Comparison of ENCODE assay signal across 9 cellular contexts in genomic region chr22:36493690-36494110, GRCh38. TPM values are rescaled to one million over a fixed set of nuclear protein-coding genes. Genes with fewer than 3 reads are reported as not detected.
DNase-seq lines count a peak whose midpoint lies in the region; ATAC-seq and TF ChIP-seq lines count a peak whose summit lies in the region.
"Had no signal": no experiment of that assay in that cellular context is flagged by ENCODE, and none has a peak within 500 bp of the region (broad histone marks: within the 10 kb centered on the region; RNA-seq: fewer than 3 reads in every experiment).

No MANE protein-coding gene starts in this region.

- H3K4me1 ChIP-seq in gastroesophageal sphincter = no peaks in the 10 kb centered on the region
- peaks cover 4% of the 10 kb centered on the region for H3K4me1 ChIP-seq in upper lobe of right lung

- H3K4me3 ChIP-seq in gastroesophageal sphincter (no peak overlapping the region), upper lobe of right lung (no peak overlapping the region)

- H3K27ac ChIP-seq in gastroesophageal sphincter = no peak overlapping the region
- H3K27ac ChIP-seq in upper lobe of right lung = no peak overlapping the region

- H3K27me3 Mint-ChIP-seq in activated T-cell treated with anti-CD3 and anti-CD28 coated beads, Interleukin-2, amount 50 U/mL, for 4 hours (ENCODE audit: low read depth) = no peaks in the 10 kb centered on the region

- no peak overlapping the region for H3K4me3 Mint-ChIP-seq in activated T-cell treated with anti-CD3 and anti-CD28 coated beads, Interleukin-2, amount 50 U/mL, for 4 hours

- H3K4me1 Mint-ChIP-seq in activated T-cell treated with anti-CD3 and anti-CD28 coated beads, Interleukin-2, amount 50 U/mL, for 4 hours (ENCODE audit: low read depth) = peaks cover 4% of the 10 kb centered on the region

- peaks cover 0 to 92% of the 10 kb centered on the region in 2 donors for H3K36me3 ChIP-seq in gastroesophageal sphincter
- H3K36me3 ChIP-seq in upper lobe of right lung = peaks cover 12% of the 10 kb centered on the region

- intact Hi-C loops in upper lobe of right lung (cut with DNase I) = no loop called here

- no peak for TF ChIP-seq EP300 in gastroesophageal sphincter (IDR thresholded peaks at IDR 0.05)

- no peak for TF ChIP-seq POLR2A in gastroesophageal sphincter (IDR thresholded peaks at IDR 0.05)

- H3K27me3 ChIP-seq in gastroesophageal sphincter = no peaks in the 10 kb centered on the region
- no peaks in the 10 kb centered on the region for H3K27me3 ChIP-seq in upper lobe of right lung

- TF ChIP-seq CTCF in gastroesophageal sphincter (IDR thresholded peaks at IDR 0.05) = no peak
- TF ChIP-seq CTCF in upper lobe of right lung (IDR thresholded peaks at IDR 0.05) = no peak

- DNase-seq in activated T-cell treated with anti-CD3 and anti-CD28 coated beads, Interleukin-2, amount 50 U/mL, for 4 hours = no peak
- no peak for DNase-seq in activated T-cell treated with anti-CD3 and anti-CD28 coated beads, Interleukin-2, amount 50 U/mL, for 48 hours
- peak; percentile 90 to 97 for DNase-seq in Kasumi-1 (lab: John Stamatoyannopoulos, UW)
- peak; percentile 71 for DNase-seq in upper lobe of right lung
- DNase-seq in HT-29 (ENCODE audit: low spot score) = no peak
- DNase-seq in NCI-H146 treated with DMSO at 0.1 percent for 48 hours (lab: John Stamatoyannopoulos, UW; ENCODE audit: unreplicated experiment) = no peak
- no peak for DNase-seq in EL
- DNase-seq: ACHN had no signal

- peaks cover 16% of the 10 kb centered on the region for H3K36me3 Mint-ChIP-seq in activated T-cell treated with anti-CD3 and anti-CD28 coated beads, Interleukin-2, amount 50 U/mL, for 4 hours (ENCODE audit: insufficient read depth)

- H3K9me3 ChIP-seq in gastroesophageal sphincter (no peaks in the 10 kb centered on the region), upper lobe of right lung (no peaks in the 10 kb centered on the region)

- peak; percentile 17 to 32 for ATAC-seq in activated T-cell treated with anti-CD3 and anti-CD28 coated beads, Interleukin-2, amount 50 U/mL, for 4 hours
- peak; percentile 69 for ATAC-seq in gastroesophageal sphincter
- peak; percentile 82 for ATAC-seq in upper lobe of right lung

- H3K9me3 Mint-ChIP-seq in activated T-cell treated with anti-CD3 and anti-CD28 coated beads, Interleukin-2, amount 50 U/mL, for 4 hours = no peaks in the 10 kb centered on the region

- 42 to 75% methylated on average over 6 to 13 of the region's 16 CpGs for WGBS in gastroesophageal sphincter (ENCODE audit: low coverage in 1 of 2), 2 donors

RNA-seq across cellular contexts. Expression of gene TXN2, which starts 12.3 kb away (rescaled TPM):
- 100 to 1,000 TPM; 108 to 114 (median 113) TPM for total RNA-seq in activated T-cell treated with anti-CD3 and anti-CD28 coated beads, Interleukin-2, amount 50 U/mL, for 4 hours
- total RNA-seq in gastroesophageal sphincter (10 to 100 TPM; 36.4 to 78.3 (median 63.4) TPM), upper lobe of right lung (54.2 TPM)
- 30.7 and 30.8 TPM in 2 replicates for total RNA-seq in HT-29 (2014; rRNA removed; shearing (Covaris generic))

RNA-seq across cellular contexts. Expression of gene FOXRED2, which starts 13.1 kb away (rescaled TPM):
- 10 to 100 TPM; 28.0 to 38.0 (median 36.5) TPM for total RNA-seq in activated T-cell treated with anti-CD3 and anti-CD28 coated beads, Interleukin-2, amount 50 U/mL, for 4 hours
- 1 to 10 TPM; 3.1 to 7.3 (median 4.6) TPM for total RNA-seq in gastroesophageal sphincter
- total RNA-seq in upper lobe of right lung = 15.3 TPM
- 9.7 and 13.0 TPM in 2 replicates for total RNA-seq in HT-29 (2014; rRNA removed; shearing (Covaris generic))

RNA-seq across cellular contexts. Expression of gene EIF3D, which starts 35.3 kb away (rescaled TPM):
- 100 to 1,000 TPM; 375 to 392 (median 385) TPM for total RNA-seq in activated T-cell treated with anti-CD3 and anti-CD28 coated beads, Interleukin-2, amount 50 U/mL, for 4 hours
- 100 to 1,000 TPM; 244 to 309 (median 271) TPM for total RNA-seq in gastroesophageal sphincter
- 132 TPM for total RNA-seq in upper lobe of right lung
- total RNA-seq in HT-29 (2014; rRNA removed; shearing (Covaris generic)) = 195 and 216 TPM in 2 replicates

Comparison
In these comparisons a context has a peak if more than half of its experiments do, and no peak if none do; other contexts are left out.
1. ATAC-seq: peak in every context shown above with its lines; median percentile 82 in upper lobe of right lung; 69 in gastroesophageal sphincter; 24 in activated T-cell treated with anti-CD3 and anti-CD28 coated beads, Interleukin-2, amount 50 U/mL, for 4 hours.
2. DNase-seq: peak in Kasumi-1 (2 of 2) and upper lobe of right lung (single experiment); none in activated T-cell treated with anti-CD3 and anti-CD28 coated beads, Interleukin-2, amount 50 U/mL, for 4 hours (single experiment), activated T-cell treated with anti-CD3 and anti-CD28 coated beads, Interleukin-2, amount 50 U/mL, for 48 hours (0 of 2), HT-29 (single experiment), NCI-H146 treated with DMSO at 0.1 percent for 48 hours (single experiment) and EL (single experiment).